ENCODE assay signal across 1 cellular context in the genomic region with DNA sequence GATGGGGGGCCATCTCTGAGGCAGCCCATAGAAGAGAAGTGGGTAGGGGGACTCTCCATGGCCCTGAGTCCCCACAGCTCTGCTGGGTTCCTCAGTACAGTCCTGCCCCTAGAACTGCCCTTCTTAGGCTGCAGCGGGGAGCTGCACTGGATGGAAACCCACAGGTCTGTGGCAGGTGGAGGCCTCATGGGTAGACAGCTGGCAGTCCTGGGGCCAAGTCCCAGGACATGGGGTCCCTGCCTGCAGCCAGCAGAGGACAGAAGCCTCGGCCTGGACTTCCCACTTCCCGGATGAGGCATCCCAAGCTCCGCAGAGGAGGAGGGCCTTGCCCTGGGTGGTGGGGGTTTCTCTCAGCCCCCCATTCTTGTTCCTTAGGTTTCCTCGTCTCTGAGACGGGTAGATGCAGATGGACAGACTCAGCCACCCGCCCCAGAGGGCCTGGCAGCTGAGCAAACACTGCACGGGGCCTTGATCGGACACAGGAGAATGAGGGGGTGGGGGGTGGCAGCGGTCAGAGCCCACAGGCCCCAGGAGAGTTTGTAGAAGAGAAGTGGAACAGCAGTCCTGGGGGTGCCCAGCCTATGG.
TF ChIP-seq lines count a peak whose summit lies in the region.

No MANE protein-coding gene starts in this region.

TF ChIP-seq in HepG2, 621 proteins besides CTCF, POLR2A, EP300 and RAD21:
- TF ChIP-seq, protein P1, sequence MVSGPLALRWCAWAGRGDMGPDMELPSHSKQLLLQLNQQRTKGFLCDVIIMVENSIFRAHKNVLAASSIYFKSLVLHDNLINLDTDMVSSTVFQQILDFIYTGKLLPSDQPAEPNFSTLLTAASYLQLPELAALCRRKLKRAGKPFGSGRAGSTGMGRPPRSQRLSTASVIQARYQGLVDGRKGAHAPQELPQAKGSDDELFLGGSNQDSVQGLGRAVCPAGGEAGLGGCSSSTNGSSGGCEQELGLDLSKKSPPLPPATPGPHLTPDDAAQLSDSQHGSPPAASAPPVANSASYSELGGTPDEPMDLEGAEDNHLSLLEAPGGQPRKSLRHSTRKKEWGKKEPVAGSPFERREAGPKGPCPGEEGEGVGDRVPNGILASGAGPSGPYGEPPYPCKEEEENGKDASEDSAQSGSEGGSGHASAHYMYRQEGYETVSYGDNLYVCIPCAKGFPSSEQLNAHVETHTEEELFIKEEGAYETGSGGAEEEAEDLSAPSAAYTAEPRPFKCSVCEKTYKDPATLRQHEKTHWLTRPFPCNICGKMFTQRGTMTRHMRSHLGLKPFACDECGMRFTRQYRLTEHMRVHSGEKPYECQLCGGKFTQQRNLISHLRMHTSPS (CRISPR knock-in tag; IDR thresholded peaks at IDR 0.05; ENCODE audit: low read depth): no peak
- TF ChIP-seq DNMT1 (CRISPR knock-in tag; IDR thresholded peaks at IDR 0.05): no peak
- TF ChIP-seq SRY (CRISPR knock-in tag; IDR thresholded peaks at IDR 0.05): no peak
- TF ChIP-seq, protein P2, sequence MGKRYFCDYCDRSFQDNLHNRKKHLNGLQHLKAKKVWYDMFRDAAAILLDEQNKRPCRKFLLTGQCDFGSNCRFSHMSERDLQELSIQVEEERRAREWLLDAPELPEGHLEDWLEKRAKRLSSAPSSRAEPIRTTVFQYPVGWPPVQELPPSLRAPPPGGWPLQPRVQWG (CRISPR knock-in tag; IDR thresholded peaks at IDR 0.05; ENCODE audit: borderline replicate concordance, low read depth): no peak
- no peak for TF ChIP-seq ZNF564 (CRISPR knock-in tag; IDR thresholded peaks at IDR 0.05)
- TF ChIP-seq, protein P3, sequence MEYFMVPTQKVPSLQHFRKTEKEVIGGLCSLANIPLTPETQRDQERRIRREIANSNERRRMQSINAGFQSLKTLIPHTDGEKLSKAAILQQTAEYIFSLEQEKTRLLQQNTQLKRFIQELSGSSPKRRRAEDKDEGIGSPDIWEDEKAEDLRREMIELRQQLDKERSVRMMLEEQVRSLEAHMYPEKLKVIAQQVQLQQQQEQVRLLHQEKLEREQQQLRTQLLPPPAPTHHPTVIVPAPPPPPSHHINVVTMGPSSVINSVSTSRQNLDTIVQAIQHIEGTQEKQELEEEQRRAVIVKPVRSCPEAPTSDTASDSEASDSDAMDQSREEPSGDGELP (IDR thresholded peaks at IDR 0.05; ENCODE audit: borderline replicate concordance, low read depth): peak; percentile 41; the same call in 1 of the 2 replicates
- TF ChIP-seq, protein P4, sequence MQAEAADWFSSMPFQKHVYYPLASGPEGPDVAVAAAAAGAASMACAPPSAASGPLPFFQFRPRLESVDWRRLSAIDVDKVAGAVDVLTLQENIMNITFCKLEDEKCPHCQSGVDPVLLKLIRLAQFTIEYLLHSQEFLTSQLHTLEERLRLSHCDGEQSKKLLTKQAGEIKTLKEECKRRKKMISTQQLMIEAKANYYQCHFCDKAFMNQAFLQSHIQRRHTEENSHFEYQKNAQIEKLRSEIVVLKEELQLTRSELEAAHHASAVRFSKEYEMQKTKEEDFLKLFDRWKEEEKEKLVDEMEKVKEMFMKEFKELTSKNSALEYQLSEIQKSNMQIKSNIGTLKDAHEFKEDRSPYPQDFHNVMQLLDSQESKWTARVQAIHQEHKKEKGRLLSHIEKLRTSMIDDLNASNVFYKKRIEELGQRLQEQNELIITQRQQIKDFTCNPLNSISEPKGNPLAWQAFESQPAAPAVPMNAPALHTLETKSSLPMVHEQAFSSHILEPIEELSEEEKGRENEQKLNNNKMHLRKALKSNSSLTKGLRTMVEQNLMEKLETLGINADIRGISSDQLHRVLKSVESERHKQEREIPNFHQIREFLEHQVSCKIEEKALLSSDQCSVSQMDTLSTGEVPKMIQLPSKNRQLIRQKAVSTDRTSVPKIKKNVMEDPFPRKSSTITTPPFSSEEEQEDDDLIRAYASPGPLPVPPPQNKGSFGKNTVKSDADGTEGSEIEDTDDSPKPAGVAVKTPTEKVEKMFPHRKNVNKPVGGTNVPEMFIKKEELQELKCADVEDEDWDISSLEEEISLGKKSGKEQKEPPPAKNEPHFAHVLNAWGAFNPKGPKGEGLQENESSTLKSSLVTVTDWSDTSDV (CRISPR knock-in tag; IDR thresholded peaks at IDR 0.05): 0 out of 2 replicates have a peak, but pooled peaks have one; percentile 17
- TF ChIP-seq ZNF878 (CRISPR knock-in tag; IDR thresholded peaks at IDR 0.05): no peak
- no peak for TF ChIP-seq ZNF256 (CRISPR knock-in tag; conservative IDR thresholded peaks at IDR 0.05)
- no peak for TF ChIP-seq ZNF619 (CRISPR knock-in tag; IDR thresholded peaks at IDR 0.05)
- TF ChIP-seq, protein P5, sequence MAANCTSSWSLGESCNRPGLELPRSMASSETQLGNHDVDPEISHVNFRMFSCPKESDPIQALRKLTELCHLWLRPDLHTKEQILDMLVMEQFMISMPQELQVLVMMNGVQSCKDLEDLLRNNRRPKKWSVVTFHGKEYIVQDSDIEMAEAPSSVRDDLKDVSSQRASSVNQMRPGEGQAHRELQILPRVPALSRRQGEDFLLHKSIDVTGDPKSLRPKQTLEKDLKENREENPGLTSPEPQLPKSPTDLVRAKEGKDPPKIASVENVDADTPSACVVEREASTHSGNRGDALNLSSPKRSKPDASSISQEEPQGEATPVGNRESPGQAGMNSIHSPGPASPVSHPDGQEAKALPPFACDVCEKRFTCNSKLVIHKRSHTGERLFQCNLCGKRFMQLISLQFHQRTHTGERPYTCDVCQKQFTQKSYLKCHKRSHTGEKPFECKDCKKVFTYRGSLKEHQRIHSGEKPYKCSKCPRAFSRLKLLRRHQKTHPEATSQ (CRISPR knock-in tag; IDR thresholded peaks at IDR 0.05; ENCODE audit: borderline replicate concordance): no peak
- TF ChIP-seq ZNF616 (CRISPR knock-in tag; IDR thresholded peaks at IDR 0.05; ENCODE audit: low read depth): no peak
- no peak for TF ChIP-seq ZNF7 (CRISPR knock-in tag; IDR thresholded peaks at IDR 0.05)
